ENCODE assay signal across 13 cellular contexts in the genomic region with DNA sequence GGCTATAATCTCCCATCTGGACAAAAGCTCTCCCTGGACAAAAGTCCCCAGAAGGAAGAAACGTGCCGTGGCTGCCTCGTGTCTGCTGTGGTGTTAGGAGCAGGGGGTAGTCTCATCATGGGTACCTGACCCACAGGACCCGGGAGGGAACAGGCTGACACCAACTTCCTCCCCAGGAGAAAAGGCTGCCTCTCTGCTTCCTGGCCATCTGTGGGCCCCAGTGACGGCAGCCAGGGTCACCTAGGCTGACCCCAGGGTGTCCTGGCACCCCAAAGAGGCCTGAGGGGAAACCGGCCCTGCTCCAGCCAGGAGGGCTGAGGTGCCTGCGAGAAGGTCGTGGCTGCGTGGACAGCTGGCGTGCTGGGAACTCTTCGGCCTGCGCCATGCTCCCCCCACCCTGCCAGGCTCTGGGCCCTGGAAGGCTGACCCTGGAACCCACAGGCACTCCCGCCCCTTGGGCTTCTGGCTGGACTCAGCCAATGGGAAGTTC.
DNase-seq lines count a peak whose midpoint lies in the region; ATAC-seq and TF ChIP-seq lines count a peak whose summit lies in the region.
"Had no signal": no experiment of that assay in that cellular context is flagged by ENCODE, and none has a peak within 500 bp of the region (broad histone marks: within the 10 kb centered on the region; RNA-seq: fewer than 3 reads in every experiment).

No MANE protein-coding gene starts in this region.

- H3K27ac ChIP-seq in thyroid gland = peak overlapping the region in 2 of 3 donors; percentile 14 to 46
- H3K27ac ChIP-seq: 22Rv1 had no signal

- peak; percentile 61 for DNase-seq in DMS 273 (lab: John Stamatoyannopoulos, UW; ENCODE audit: unreplicated experiment)
- DNase-seq in DMS 273 treated with DMSO at 0.1 percent for 48 hours (lab: John Stamatoyannopoulos, UW) = no peak
- DNase-seq in effector memory CD8-positive, alpha-beta T cell = no peak
- DNase-seq in myocyte (ENCODE audit: low read depth) = peak; percentile 32
- no peak for DNase-seq in thyroid gland
- DNase-seq in stimulated activated CD4-positive, alpha-beta T cell treated with anti-CD3 and anti-CD28 coated beads, Interleukin-15, amount 100 ng/mL, for 24 hours = no peak
- DNase-seq in activated naive CD4-positive, alpha-beta T cell treated with anti-CD3 and anti-CD28 coated beads, Interleukin-2, amount 50 U/mL, for 72 hours (ENCODE audit: low spot score in 2 of 2) = no peak
- DNase-seq in activated naive CD4-positive, alpha-beta T cell (lab: John Stamatoyannopoulos, UW) = no peak
- DNase-seq: activated CD4-positive, alpha-beta T cell treated with anti-CD3 and anti-CD28 coated beads, Interleukin-2, amount 50 U/mL, for 1 hour; activated naive CD4-positive, alpha-beta T cell treated with anti-CD3 and anti-CD28 coated beads, Interleukin-2, amount 50 U/mL, for 16 hours; effector memory CD4-positive, alpha-beta T cell; NCI-H1105 had no signal

- no peaks in the 10 kb centered on the region for H3K9me3 ChIP-seq in thyroid gland

- H3K27me3 ChIP-seq in thyroid gland = no peaks in the 10 kb centered on the region

- TF ChIP-seq POLR2A in thyroid gland (IDR thresholded peaks at IDR 0.05) = no peak

- peaks cover 27 to 29% of the 10 kb centered on the region in 2 donors for H3K4me1 Mint-ChIP-seq in effector memory CD8-positive, alpha-beta T cell (ENCODE audit: low read depth in 2 of 2)

- H3K4me3 Mint-ChIP-seq in effector memory CD8-positive, alpha-beta T cell = peak overlapping the region; percentile 4 to 41

- no peak for ATAC-seq in effector memory CD8-positive, alpha-beta T cell (replicated peaks)
- no peak for ATAC-seq in activated naive CD4-positive, alpha-beta T cell treated with anti-CD3 and anti-CD28 coated beads, Interleukin-2, amount 50 U/mL, for 72 hours

- peaks cover 48% of the 10 kb centered on the region for H3K36me3 Mint-ChIP-seq in effector memory CD8-positive, alpha-beta T cell (ENCODE audit: insufficient read depth)
- H3K36me3 Mint-ChIP-seq in activated naive CD4-positive, alpha-beta T cell treated with anti-CD3 and anti-CD28 coated beads, Interleukin-2, amount 50 U/mL, for 72 hours = peaks cover 6 to 17% of the 10 kb centered on the region in 2 donors

- H3K4me1 ChIP-seq in thyroid gland = peaks cover 4 to 29% of the 10 kb centered on the region in 2 donors

- H3K4me3 ChIP-seq in thyroid gland (replicated peaks in 1 of 3) = no peak overlapping the region

- 70 to 80% methylated on average over 8 to 11 of the region's 13 CpGs for WGBS in thyroid gland, 2 donors

- no peaks in the 10 kb centered on the region for H3K9me3 Mint-ChIP-seq in effector memory CD8-positive, alpha-beta T cell
- peaks cover 0 to 10% of the 10 kb centered on the region in 2 donors for H3K9me3 Mint-ChIP-seq in activated naive CD4-positive, alpha-beta T cell treated with anti-CD3 and anti-CD28 coated beads, Interleukin-2, amount 50 U/mL, for 72 hours

- peaks cover 14 to 26% of the 10 kb centered on the region in 2 donors for H3K36me3 ChIP-seq in thyroid gland

- intact Hi-C loops in thyroid gland (cut with DNase I) = no loop called here

- H3K27ac Mint-ChIP-seq in effector memory CD8-positive, alpha-beta T cell = peak overlapping the region; percentile 52 to 78
- no peak overlapping the region for H3K27ac Mint-ChIP-seq in activated naive CD4-positive, alpha-beta T cell treated with anti-CD3 and anti-CD28 coated beads, Interleukin-2, amount 50 U/mL, for 72 hours

- no peaks in the 10 kb centered on the region for H3K27me3 Mint-ChIP-seq in effector memory CD8-positive, alpha-beta T cell

- TF ChIP-seq CTCF in thyroid gland (IDR thresholded peaks at IDR 0.05) = no peak

Comparison
In these comparisons a context has a peak if more than half of its experiments do, and no peak if none do; other contexts are left out.
1. DNase-seq: peak in DMS 273 (single experiment) and myocyte (single experiment); none in DMS 273 treated with DMSO at 0.1 percent for 48 hours (single experiment), effector memory CD8-positive, alpha-beta T cell (0 of 3), thyroid gland (0 of 2), stimulated activated CD4-positive, alpha-beta T cell treated with anti-CD3 and anti-CD28 coated beads, Interleukin-15, amount 100 ng/mL, for 24 hours (single experiment), activated naive CD4-positive, alpha-beta T cell treated with anti-CD3 and anti-CD28 coated beads, Interleukin-2, amount 50 U/mL, for 72 hours (0 of 2) and activated naive CD4-positive, alpha-beta T cell (0 of 4).
2. H3K27ac Mint-ChIP-seq: peak in effector memory CD8-positive, alpha-beta T cell (2 of 2); none in activated naive CD4-positive, alpha-beta T cell treated with anti-CD3 and anti-CD28 coated beads, Interleukin-2, amount 50 U/mL, for 72 hours (0 of 2).